ENCODE assay signal across 11 cellular contexts in the genomic region with DNA sequence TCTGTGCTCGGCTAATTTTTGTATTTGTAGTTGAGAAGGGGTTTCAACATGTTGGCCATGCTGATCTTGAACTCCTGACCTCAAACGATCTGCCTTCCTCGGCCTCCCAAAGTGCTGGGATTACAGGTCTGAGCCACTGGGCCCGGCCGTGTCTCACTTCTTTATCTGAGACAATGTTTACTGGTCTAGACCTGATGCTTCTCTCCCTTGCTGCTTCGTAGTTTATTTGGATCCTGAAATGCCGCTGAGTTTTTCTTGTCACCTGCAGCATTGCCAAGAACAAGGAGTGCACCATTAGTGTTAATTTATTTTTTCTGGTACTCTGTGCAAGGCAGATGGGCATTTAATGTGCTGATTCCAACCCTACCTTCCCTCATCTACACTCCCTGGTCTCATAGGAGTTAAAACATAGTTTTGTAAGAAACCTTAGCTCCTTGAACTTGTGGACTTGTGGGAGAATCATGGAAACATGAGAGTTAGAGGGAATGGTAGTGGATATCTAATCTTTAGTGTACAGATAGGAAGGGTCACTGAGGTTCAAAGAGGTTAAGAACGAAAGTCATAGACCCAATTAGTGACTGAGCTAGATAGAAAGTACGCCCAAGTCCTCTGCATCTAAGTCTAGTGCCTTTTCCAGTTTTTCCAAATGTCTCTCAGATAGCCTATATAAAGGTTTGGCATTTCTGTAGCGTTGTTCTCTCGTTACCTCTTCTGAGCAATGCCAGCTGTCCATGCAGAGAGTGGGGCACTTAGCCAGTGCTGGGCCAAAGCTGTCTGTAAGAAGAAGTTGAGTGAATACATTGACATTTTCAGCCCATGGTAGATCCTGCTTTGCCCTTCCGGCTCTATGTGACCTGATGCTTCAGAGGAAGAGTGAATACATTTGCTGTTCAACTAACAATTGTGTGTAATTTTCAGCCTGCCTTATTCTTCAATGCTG.
DNase-seq lines count a peak whose midpoint lies in the region; ATAC-seq and TF ChIP-seq lines count a peak whose summit lies in the region.
"Had no signal": no experiment of that assay in that cellular context is flagged by ENCODE, and none has a peak within 500 bp of the region (broad histone marks: within the 10 kb centered on the region; RNA-seq: fewer than 3 reads in every experiment).

No MANE protein-coding gene starts in this region.

- POLR2A ChIA-PET in OCI-LY7 (lab: Charles Lee) = interaction anchor here (0.6 to 3.0 kb wide), 5 partner anchors 12 to 415 kb away, joined by 3 to 18 read pairs (median 3); no protein-coding TSS in a partner anchor

- intact Hi-C loops in OCI-LY7 (cut with micrococcal nuclease; ENCODE audit: unreplicated experiment) = no loop called here
- intact Hi-C loops in psoas muscle (cut with DNase I) = loop anchor here in 1 of 2 donors (1.0 to 5.0 kb wide), 2 partner anchors 12 to 69 kb away; no protein-coding TSS in a partner anchor

- ATAC-seq in psoas muscle = peak; percentile 48 to 74 (median 66)

- H3K4me3 ChIP-seq in DOHH2 (ENCODE audit: low read length) (peak overlapping the region; percentile 62), OCI-LY7 (ENCODE audit: low read depth, low read length, poor library complexity, severe bottlenecking) (peak overlapping the region; percentile 50), cardiac muscle cell (no peak overlapping the region), psoas muscle (peak overlapping the region; percentile 52), WERI-Rb-1 (ENCODE audit: low read depth, low read length) (no peak overlapping the region)

- H3K79me2 ChIP-seq in DOHH2 (ENCODE audit: control insufficient read depth, low read length) (peaks cover 76% of the 10 kb centered on the region), OCI-LY7 (ENCODE audit: insufficient read depth, low read depth, low read length) (no peaks in the 10 kb centered on the region)

- TF ChIP-seq CTCF in DOHH2 (IDR thresholded peaks at IDR 0.05; ENCODE audit: low read depth, low read length, poor library complexity, severe bottlenecking) = no peak
- TF ChIP-seq CTCF in OCI-LY7 (conservative IDR thresholded peaks at IDR 0.05; ENCODE audit: low read length) = no peak
- no peak for TF ChIP-seq CTCF in cardiac muscle cell (IDR thresholded peaks at IDR 0.05; ENCODE audit: low read depth, low read length)
- no peak for TF ChIP-seq CTCF in psoas muscle (IDR thresholded peaks at IDR 0.05)
- no peak for TF ChIP-seq CTCF in WERI-Rb-1 (IDR thresholded peaks at IDR 0.05; ENCODE audit: low read depth, low read length)

- H2AFZ ChIP-seq in OCI-LY7 (ENCODE audit: low read length) = peak overlapping the region; percentile 75; the same call in 1 of the 2 replicates

- H3F3A ChIP-seq in DOHH2 (ENCODE audit: control insufficient read depth, insufficient read depth) = no peaks in the 10 kb centered on the region

- no TSS peak for BruUV-seq in OCI-LY7 (replicated peaks; lab: Mats Ljungman, UMichigan)

- 48 to 80% (median 49%) methylated on average over 12 of the region's 12 CpGs for WGBS in psoas muscle, 3 donors

- H3K4me2 ChIP-seq in DOHH2 (ENCODE audit: low read length) (peak overlapping the region; percentile 75), OCI-LY7 (ENCODE audit: low read length) (peak overlapping the region; percentile 75)

- DNase-seq in OCI-LY7 (ENCODE audit: low spot score) (no peak), cardiac muscle cell (ENCODE audit: low read depth in 1 of 2, low spot score in 1 of 2) (peak in 1 of 2 donors; percentile 66), psoas muscle (no peak), activated gamma-delta T cell treated with Interleukin-2 at 50 U/mL for 16 hours (no peak), WERI-Rb-1 (no peak)
- DNase-seq in stimulated activated naive CD4-positive, alpha-beta T cell (lab: John Stamatoyannopoulos, UW) = no peak
- DNase-seq: RPMI8226; stimulated activated CD4-positive, alpha-beta T cell treated with anti-CD3 and anti-CD28 coated beads, Interleukin-4, amount 100 ng/mL, for 4 hours had no signal

- no peaks in the 10 kb centered on the region for H3K9me2 ChIP-seq in DOHH2 (replicated peaks; ENCODE audit: control insufficient read depth, low read length)
- H3K9me2 ChIP-seq in OCI-LY7 (ENCODE audit: insufficient read depth, low read length) = no peaks in the 10 kb centered on the region

- H4K20me1 ChIP-seq in DOHH2 (ENCODE audit: control insufficient read depth, insufficient read depth, low read depth, low read length) (no peaks in the 10 kb centered on the region), OCI-LY7 (ENCODE audit: insufficient read depth, low read length) (no peaks in the 10 kb centered on the region)

- CTCF ChIA-PET in OCI-LY7 (lab: Charles Lee; ENCODE audit: unreplicated experiment) = no interaction called here

- no peaks in the 10 kb centered on the region for H3K27me3 ChIP-seq in DOHH2 (ENCODE audit: control insufficient read depth, low read length)
- H3K27me3 ChIP-seq in cardiac muscle cell = peaks cover 3% of the 10 kb centered on the region
- no peaks in the 10 kb centered on the region for H3K27me3 ChIP-seq in psoas muscle (ENCODE audit: insufficient read depth in 3 of 3, low read length in 2 of 3)
- H3K27me3 ChIP-seq in WERI-Rb-1 (ENCODE audit: insufficient read depth, low read depth, severe bottlenecking) = no peaks in the 10 kb centered on the region
- H3K27me3 ChIP-seq: tibial nerve had no signal

- peaks cover 95% of the 10 kb centered on the region for H3K4me1 ChIP-seq in DOHH2 (ENCODE audit: control insufficient read depth, low read length)
- peaks cover 40% of the 10 kb centered on the region for H3K4me1 ChIP-seq in OCI-LY7 (ENCODE audit: insufficient read depth, low read length, poor library complexity, severe bottlenecking)
- peaks cover 31% of the 10 kb centered on the region for H3K4me1 ChIP-seq in cardiac muscle cell (ENCODE audit: low read depth)
- peaks cover 33% of the 10 kb centered on the region for H3K4me1 ChIP-seq in psoas muscle

- peaks cover 10% of the 10 kb centered on the region for H3K36me3 ChIP-seq in DOHH2 (ENCODE audit: control insufficient read depth, low read length)
- H3K36me3 ChIP-seq in OCI-LY7 (ENCODE audit: insufficient read depth, low read length) = peaks cover 10% of the 10 kb centered on the region; the same call in 1 of the 2 replicates
- no peaks in the 10 kb centered on the region for H3K36me3 ChIP-seq in cardiac muscle cell
- H3K36me3 ChIP-seq in psoas muscle (ENCODE audit: insufficient read depth in 1 of 2, low read depth in 1 of 2) = no peaks in the 10 kb centered on the region
- no peaks in the 10 kb centered on the region for H3K36me3 ChIP-seq in WERI-Rb-1
- H3K36me3 ChIP-seq: tibial nerve had no signal

- H3K9me3 ChIP-seq in DOHH2 (ENCODE audit: control insufficient read depth, insufficient read depth, low read length) = peaks cover 4% of the 10 kb centered on the region; the same call in 1 of the 2 replicates
- H3K9me3 ChIP-seq in OCI-LY7 (ENCODE audit: low read length) = peaks cover 5% of the 10 kb centered on the region; the same call in 1 of the 2 replicates
- H3K9me3 ChIP-seq in cardiac muscle cell (ENCODE audit: low read depth) = no peaks in the 10 kb centered on the region
- no peaks in the 10 kb centered on the region for H3K9me3 ChIP-seq in psoas muscle
- H3K9me3 ChIP-seq in WERI-Rb-1 (ENCODE audit: severe bottlenecking) = no peaks in the 10 kb centered on the region
- H3K9me3 ChIP-seq: tibial nerve had no signal

- H3K27ac ChIP-seq in DOHH2 (ENCODE audit: low read depth, low read length) (peak overlapping the region; percentile 64), OCI-LY7 (ENCODE audit: low read depth, low read length, poor library complexity, severe bottlenecking) (no peak overlapping the region), cardiac muscle cell (peak overlapping the region; percentile 24), psoas muscle (peak overlapping the region; percentile 73), WERI-Rb-1 (no peak overlapping the region)
- H3K27ac ChIP-seq: epithelial cell of prostate had no signal

Comparison
In these comparisons a context has a peak if more than half of its experiments do, and no peak if none do; other contexts are left out.
1. H3K27ac ChIP-seq: peak in DOHH2 (single experiment), cardiac muscle cell (single experiment) and psoas muscle (single experiment); none in OCI-LY7 (single experiment) and WERI-Rb-1 (single experiment).
2. H3K4me3 ChIP-seq: peak in DOHH2 (single experiment), OCI-LY7 (single experiment) and psoas muscle (single experiment); none in cardiac muscle cell (single experiment) and WERI-Rb-1 (single experiment).